In the genomic region with DNA sequence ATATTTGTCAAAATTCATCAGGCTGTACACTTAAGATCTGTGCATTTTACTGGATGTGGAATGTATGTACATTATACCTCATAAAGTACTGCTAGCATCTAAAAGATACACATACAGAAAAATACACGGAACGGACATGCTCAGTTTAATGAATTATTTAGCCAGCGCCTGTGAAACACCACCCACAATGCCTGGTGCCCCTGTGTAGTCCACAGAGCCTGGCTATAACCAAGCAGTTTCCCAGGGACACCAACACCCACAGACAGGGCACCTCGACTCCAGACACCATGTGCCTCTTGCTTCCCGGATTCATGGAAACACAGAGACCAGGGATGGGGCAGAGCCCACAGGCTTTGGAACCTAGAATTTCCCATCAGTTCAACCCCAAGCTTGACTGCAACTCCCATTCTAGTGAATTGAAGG, we compare ENCODE assay signal across 8 cellular contexts. TPM values are rescaled to one million over a fixed set of nuclear protein-coding genes. Genes with fewer than 3 reads are reported as not detected.
DNase-seq lines count a peak whose midpoint lies in the region; ATAC-seq, FAIRE-seq and TF ChIP-seq lines count a peak whose summit lies in the region.

No MANE protein-coding gene starts in this region.

- H3K9me1 ChIP-seq in endothelial cell of umbilical vein (replicated peaks; ENCODE audit: control insufficient read depth, extremely low read depth, insufficient read depth, low read length): no peaks in the 10 kb centered on the region

- 53% methylated on average over 5 of the region's 5 CpGs for WGBS in smooth muscle cell (ENCODE audit: low lambda C conversion rate)

- no TSS peak for BruUV-seq in endothelial cell of umbilical vein (replicated peaks; lab: Mats Ljungman, UMichigan)

- peak overlapping the region; percentile 57 for H3K27ac ChIP-seq in endothelial cell of umbilical vein (ENCODE audit: insufficient read depth, low read depth, low read length)
- peak overlapping the region; percentile 37 for H3K27ac ChIP-seq in smooth muscle cell (ENCODE audit: low read depth)

- H4K20me1 ChIP-seq in endothelial cell of umbilical vein (replicated peaks; ENCODE audit: control insufficient read depth, extremely low read depth, insufficient read depth, low read length) (no peaks in the 10 kb centered on the region), smooth muscle cell (ENCODE audit: low read depth) (no peaks in the 10 kb centered on the region)

- H3K4me3 ChIP-seq in endothelial cell of umbilical vein (replicated peaks in 1 of 3; ENCODE audit: insufficient read depth in 1 of 3, low read depth in 1 of 3, low read length in 3 of 3): peak overlapping the region in 1 of 3 experiments; percentile 27
- no peak overlapping the region for H3K4me3 ChIP-seq in smooth muscle cell

- CTCF ChIA-PET in endothelial cell of umbilical vein (lab: Charles Lee): interaction anchor here (1.2 to 2.4 kb wide), 4 partner anchors 9 to 135 kb away, joined by 4 to 12 read pairs (median 5); a partner anchor contains a TSS

- H3K36me3 ChIP-seq in endothelial cell of umbilical vein (ENCODE audit: control insufficient read depth in 2 of 2, extremely low read depth in 1 of 2, insufficient read depth in 2 of 2, low read length in 2 of 2) (no peaks in the 10 kb centered on the region), smooth muscle cell (ENCODE audit: low read depth) (no peaks in the 10 kb centered on the region)

- no peak for DNase-seq in endothelial cell of umbilical vein (ENCODE audit: low read depth, low spot score)
- no peak for DNase-seq in smooth muscle cell (lab: John Stamatoyannopoulos, UW; ENCODE audit: unreplicated experiment)
- no peak for DNase-seq in NCI-H187 (lab: John Stamatoyannopoulos, UW)
- no peak for DNase-seq in DMS 273 treated with DMSO at 0.1 percent for 48 hours (lab: John Stamatoyannopoulos, UW)
- no peak for DNase-seq in NCI-H2081 treated with DMSO at 0.1 percent for 48 hours (lab: John Stamatoyannopoulos, UW)
- no peak for DNase-seq in iPS-NIHi7 (ENCODE audit: extremely low spot score)

- POLR2A ChIA-PET in endothelial cell of umbilical vein (lab: Charles Lee): interaction anchor here (0.6 kb wide), 1 partner anchor 69 kb away, joined by 4 read pairs; no protein-coding TSS in a partner anchor

- ATAC-seq in GM19351 (IDR thresholded peaks at IDR 0.05; ENCODE audit: unreplicated experiment): peak; percentile 25
- peak; percentile 20 for ATAC-seq in HG03442 (IDR thresholded peaks at IDR 0.05; ENCODE audit: unreplicated experiment)

- H3K4me2 ChIP-seq in endothelial cell of umbilical vein (ENCODE audit: insufficient read depth, low read length): peak overlapping the region; percentile 56
- H3K4me2 ChIP-seq in smooth muscle cell: peak overlapping the region; percentile 82

- H2AFZ ChIP-seq in endothelial cell of umbilical vein (ENCODE audit: low read depth, low read length) (peak overlapping the region; percentile 76), smooth muscle cell (ENCODE audit: low read depth) (peak overlapping the region; percentile 94)

- H3K27me3 ChIP-seq in endothelial cell of umbilical vein (ENCODE audit: control insufficient read depth in 2 of 2, insufficient read depth in 2 of 2, low read length in 2 of 2) (no peaks in the 10 kb centered on the region), smooth muscle cell (ENCODE audit: low read depth) (no peaks in the 10 kb centered on the region)

- H3K4me1 ChIP-seq in endothelial cell of umbilical vein (ENCODE audit: control insufficient read depth, extremely low read depth, insufficient read depth, low read length): peaks cover 31% of the 10 kb centered on the region
- peaks cover 24% of the 10 kb centered on the region for H3K4me1 ChIP-seq in smooth muscle cell (ENCODE audit: low read depth)

- peak overlapping the region; percentile 42 for H3K9ac ChIP-seq in endothelial cell of umbilical vein (replicated peaks; ENCODE audit: extremely low read depth, insufficient read depth, low read length)
- no peak overlapping the region for H3K9ac ChIP-seq in smooth muscle cell (ENCODE audit: low read depth)

- TF ChIP-seq POLR2A in endothelial cell of umbilical vein (IDR thresholded peaks at IDR 0.05; ENCODE audit: low read depth, low read length): no peak

- intact Hi-C loops in endothelial cell of umbilical vein (cut with micrococcal nuclease): loop anchor here (1.0 kb wide), 1 partner anchor 31 kb away; a partner anchor contains a TSS

- TF ChIP-seq CTCF in endothelial cell of umbilical vein (IDR thresholded peaks at IDR 0.05; ENCODE audit: extremely low read depth in 1 of 2, insufficient read depth in 1 of 2, low read depth in 1 of 2, low read length in 2 of 2): no peak
- no peak for TF ChIP-seq CTCF in smooth muscle cell (IDR thresholded peaks at IDR 0.05; ENCODE audit: borderline replicate concordance, insufficient read depth, poor library complexity, severe bottlenecking)

- H3F3A ChIP-seq in smooth muscle cell (ENCODE audit: low read depth): peaks cover 5% of the 10 kb centered on the region

- dilution Hi-C loops in endothelial cell of umbilical vein (cut with MboI; ENCODE audit: extremely low pct_ligation_motif_present, low sequenced_read_pairs): no loop called here

- FAIRE-seq in endothelial cell of umbilical vein (lab: Jason Lieb, UNC): no peak

- H3K79me2 ChIP-seq in endothelial cell of umbilical vein (ENCODE audit: control insufficient read depth, insufficient read depth, low read length): no peaks in the 10 kb centered on the region
- no peaks in the 10 kb centered on the region for H3K79me2 ChIP-seq in smooth muscle cell (ENCODE audit: low read depth)

- H3K9me3 ChIP-seq in endothelial cell of umbilical vein (replicated peaks; ENCODE audit: control insufficient read depth, insufficient read depth, low read length) (no peaks in the 10 kb centered on the region), smooth muscle cell (replicated peaks; ENCODE audit: low read depth) (no peaks in the 10 kb centered on the region)

TF ChIP-seq in endothelial cell of umbilical vein, 7 proteins besides CTCF, POLR2A, EP300 and RAD21:
- TF ChIP-seq EZH2 (IDR thresholded peaks at IDR 0.05; ENCODE audit: borderline replicate concordance, low read depth, low read length, severe bottlenecking) (no peak), POLR2AphosphoS5 (IDR thresholded peaks at IDR 0.05; ENCODE audit: insufficient read depth, low read depth, low read length) (no peak), MYC (IDR thresholded peaks at IDR 0.05; ENCODE audit: low read depth, low read length) (no peak), GATA2 (IDR thresholded peaks at IDR 0.05; ENCODE audit: insufficient read depth, insufficient read length, low read depth, low read length) (no peak), JUN (IDR thresholded peaks at IDR 0.05; ENCODE audit: borderline replicate concordance, insufficient read depth, insufficient read length, low read depth) (no peak), FOS (IDR thresholded peaks at IDR 0.05; ENCODE audit: borderline replicate concordance, insufficient read depth, low read length) (no peak)
- TF ChIP-seq, protein P1, sequence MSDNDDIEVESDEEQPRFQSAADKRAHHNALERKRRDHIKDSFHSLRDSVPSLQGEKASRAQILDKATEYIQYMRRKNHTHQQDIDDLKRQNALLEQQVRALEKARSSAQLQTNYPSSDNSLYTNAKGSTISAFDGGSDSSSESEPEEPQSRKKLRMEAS (IDR thresholded peaks at IDR 0.05; ENCODE audit: insufficient read depth, insufficient read length): no peak
TF ChIP-seq in endothelial cell of umbilical vein: peak in this region for 0.

RNA-seq across cellular contexts. Expression of a gene that starts 17.4 kb away (rescaled TPM):
- total RNA-seq in endothelial cell of umbilical vein (0.90 and 0.91 TPM in 2 replicates), smooth muscle cell (0.18 and 3.5 TPM in 2 replicates)
- polyA plus RNA-seq in endothelial cell of umbilical vein (1.9 and 2.1 TPM in 2 replicates), smooth muscle cell (not detected in 2 replicates)
- polyA plus RNA-seq in endothelial cell of umbilical vein (2011; cell fraction: cytosol; rRNA removed): 0.59 and 0.68 TPM in 2 replicates
- 6.1 and 8.3 TPM in 2 replicates for polyA plus RNA-seq in endothelial cell of umbilical vein (2011; cell fraction: nucleus; rRNA removed)
- polyA plus RNA-seq in endothelial cell of umbilical vein (2012): 0.72 and 0.91 TPM in 2 replicates
- 0.36 and 1.00 TPM in 2 replicates for polyA minus RNA-seq in endothelial cell of umbilical vein
- polyA minus RNA-seq in endothelial cell of umbilical vein (2011; cell fraction: cytosol; rRNA and poly(A)+ RNA removed): not detected
- 1.1 TPM in 1 of 2 replicates, not detected in the other for polyA minus RNA-seq in endothelial cell of umbilical vein (2011; cell fraction: nucleus; rRNA and poly(A)+ RNA removed)

RNA-seq across cellular contexts. Expression of a gene that starts 30.7 kb away (rescaled TPM):
- total RNA-seq in endothelial cell of umbilical vein (56.8 and 70.6 TPM in 2 replicates), smooth muscle cell (0.85 TPM in 2 replicates)
- polyA plus RNA-seq in endothelial cell of umbilical vein (11.4 and 16.7 TPM in 2 replicates), smooth muscle cell (1.6 and 3.8 TPM in 2 replicates)
- polyA plus RNA-seq in endothelial cell of umbilical vein (2011; cell fraction: cytosol; rRNA removed): 25.2 and 28.8 TPM in 2 replicates
- 21.3 and 25.5 TPM in 2 replicates for polyA plus RNA-seq in endothelial cell of umbilical vein (2011; cell fraction: nucleus; rRNA removed)
- 45.7 and 53.5 TPM in 2 replicates for polyA plus RNA-seq in endothelial cell of umbilical vein (2012)
- polyA minus RNA-seq in endothelial cell of umbilical vein: 16.7 and 19.6 TPM in 2 replicates
- 6.9 TPM for polyA minus RNA-seq in endothelial cell of umbilical vein (2011; cell fraction: cytosol; rRNA and poly(A)+ RNA removed)
- 14.3 and 19.4 TPM in 2 replicates for polyA minus RNA-seq in endothelial cell of umbilical vein (2011; cell fraction: nucleus; rRNA and poly(A)+ RNA removed)

RNA-seq across cellular contexts. Expression of a gene that starts 57.0 kb away (rescaled TPM):
- not detected in 2 replicates for total RNA-seq in endothelial cell of umbilical vein
- polyA plus RNA-seq in endothelial cell of umbilical vein: not detected in 2 replicates
- not detected in 2 replicates for polyA plus RNA-seq in endothelial cell of umbilical vein (2011; cell fraction: cytosol; rRNA removed)
- polyA plus RNA-seq in endothelial cell of umbilical vein (2011; cell fraction: nucleus; rRNA removed): not detected in 2 replicates
- not detected in 2 replicates for polyA plus RNA-seq in endothelial cell of umbilical vein (2012)
- not detected in 2 replicates for polyA minus RNA-seq in endothelial cell of umbilical vein
- polyA minus RNA-seq in endothelial cell of umbilical vein (2011; cell fraction: cytosol; rRNA and poly(A)+ RNA removed): not detected
- polyA minus RNA-seq in endothelial cell of umbilical vein (2011; cell fraction: nucleus; rRNA and poly(A)+ RNA removed): not detected in 2 replicates
- total RNA-seq in smooth muscle cell: not detected in 2 replicates
- 1.9 and 2.0 TPM in 2 replicates for polyA plus RNA-seq in smooth muscle cell

Comparison
In these comparisons a context has a peak if more than half of its experiments do, and no peak if none do; other contexts are left out.
1. RNA of a gene that starts 30.7 kb away (total RNA-seq): 56.8 to 70.6 TPM in endothelial cell of umbilical vein; 0.85 TPM in smooth muscle cell; every median in the first group is over 10 times any median in the second.